1 cellular context compared by ENCODE assay signal in genomic region chr6:138538390-138539031, GRCh38.
TF ChIP-seq lines count a peak whose summit lies in the region.

No MANE protein-coding gene starts in this region.

TF ChIP-seq in HepG2, 621 proteins besides CTCF, POLR2A, EP300 and RAD21 (continued from another document and continues in another):
- TF ChIP-seq ELK4 (CRISPR knock-in tag; IDR thresholded peaks at IDR 0.05; ENCODE audit: borderline replicate concordance), result no peak
- no peak for TF ChIP-seq ZNF850 (CRISPR knock-in tag; conservative IDR thresholded peaks at IDR 0.05)
- peak; percentile 61 for TF ChIP-seq FOXP4 (CRISPR knock-in tag; IDR thresholded peaks at IDR 0.05)
- peak; percentile 9; the same call in 1 of the 2 replicates for TF ChIP-seq SMYD3 (CRISPR knock-in tag; IDR thresholded peaks at IDR 0.05)
- no peak for TF ChIP-seq TBP (CRISPR knock-in tag; IDR thresholded peaks at IDR 0.05)
- no peak for TF ChIP-seq YY1 (IDR thresholded peaks at IDR 0.05; ENCODE audit: insufficient read depth, insufficient replicate concordance, low read depth, low read length)
- TF ChIP-seq ZNF343 (CRISPR knock-in tag; IDR thresholded peaks at IDR 0.05), result no peak
- no peak for TF ChIP-seq SP2 (CRISPR knock-in tag; IDR thresholded peaks at IDR 0.05)
- TF ChIP-seq TCF7L2 (IDR thresholded peaks at IDR 0.05; ENCODE audit: low read depth, low read length), result no peak; the same call in 1 of the 2 replicates
- TF ChIP-seq ZMAT3 (CRISPR knock-in tag; conservative IDR thresholded peaks at IDR 0.05), result no peak
- TF ChIP-seq REST (IDR thresholded peaks at IDR 0.05; ENCODE audit: borderline replicate concordance in 1 of 2, low read depth in 1 of 2, low read length in 2 of 2), result no peak
- TF ChIP-seq ZSCAN20 (CRISPR knock-in tag; IDR thresholded peaks at IDR 0.05; ENCODE audit: borderline replicate concordance), result no peak
- TF ChIP-seq CENPBD1 (CRISPR knock-in tag; IDR thresholded peaks at IDR 0.05; ENCODE audit: borderline replicate concordance, low read depth), result no peak
- TF ChIP-seq NR2F6 (IDR thresholded peaks at IDR 0.05), result peak; percentile 75
- no peak; the same call in 1 of the 2 replicates for TF ChIP-seq NR2F6 (CRISPR knock-in tag; IDR thresholded peaks at IDR 0.05)
- TF ChIP-seq KDM3A (CRISPR knock-in tag; IDR thresholded peaks at IDR 0.05; ENCODE audit: low read depth), result no peak
- no peak for TF ChIP-seq EEA1 (CRISPR knock-in tag; IDR thresholded peaks at IDR 0.05; ENCODE audit: borderline replicate concordance)
- no peak; the same call in 1 of the 2 replicates for TF ChIP-seq ERF (CRISPR knock-in tag; IDR thresholded peaks at IDR 0.05)
- no peak for TF ChIP-seq ZBTB26 (CRISPR knock-in tag; IDR thresholded peaks at IDR 0.05; ENCODE audit: borderline replicate concordance)
- no peak for TF ChIP-seq PATZ1 (CRISPR knock-in tag; IDR thresholded peaks at IDR 0.05)
- TF ChIP-seq ZNF329 (CRISPR knock-in tag; IDR thresholded peaks at IDR 0.05; ENCODE audit: low read depth), result no peak
- TF ChIP-seq CHCHD3 (CRISPR knock-in tag; IDR thresholded peaks at IDR 0.05), result no peak
- peak; percentile 24; the same call in 1 of the 2 replicates for TF ChIP-seq ATF2 (CRISPR knock-in tag; IDR thresholded peaks at IDR 0.05)
- TF ChIP-seq ISX (CRISPR knock-in tag; conservative IDR thresholded peaks at IDR 0.05), result no peak
- TF ChIP-seq ZNF703 (CRISPR knock-in tag; IDR thresholded peaks at IDR 0.05; ENCODE audit: borderline replicate concordance), result no peak
- no peak for TF ChIP-seq SNAPC5 (CRISPR knock-in tag; IDR thresholded peaks at IDR 0.05; ENCODE audit: borderline replicate concordance)
- no peak for TF ChIP-seq ZBTB1 (CRISPR knock-in tag; IDR thresholded peaks at IDR 0.05; ENCODE audit: borderline replicate concordance)
- peak; percentile 26; the same call in 1 of the 2 replicates for TF ChIP-seq KMT2B (CRISPR knock-in tag; IDR thresholded peaks at IDR 0.05)
- TF ChIP-seq ZNF781 (CRISPR knock-in tag; IDR thresholded peaks at IDR 0.05; ENCODE audit: borderline replicate concordance, not compliant biosample characterization), result peak; percentile 85
- TF ChIP-seq KAT2B (IDR thresholded peaks at IDR 0.05; ENCODE audit: borderline replicate concordance, low read depth, low read length), result no peak
- no peak for TF ChIP-seq TERF1 (CRISPR knock-in tag; IDR thresholded peaks at IDR 0.05)
- TF ChIP-seq ZNF652 (CRISPR knock-in tag; IDR thresholded peaks at IDR 0.05; ENCODE audit: borderline replicate concordance, low read depth), result peak; percentile 9; the same call in 1 of the 2 replicates
- TF ChIP-seq SOX13 (IDR thresholded peaks at IDR 0.05), result no peak
- peak in 1 of 2 experiments; percentile 62; a peak in 2 of 4 replicates for TF ChIP-seq SOX13 (CRISPR knock-in tag; conservative IDR thresholded peaks at IDR 0.05 in 1 of 2, IDR thresholded peaks at IDR 0.05 in 1 of 2)
- no peak for TF ChIP-seq PAF1 (CRISPR knock-in tag; IDR thresholded peaks at IDR 0.05)
- TF ChIP-seq NR2F2 (IDR thresholded peaks at IDR 0.05; ENCODE audit: borderline replicate concordance, low read depth), result peak; percentile 58; the same call in 1 of the 2 replicates
- TF ChIP-seq SRF (IDR thresholded peaks at IDR 0.05; ENCODE audit: low read depth, low read length), result no peak
- TF ChIP-seq SYNCRIP (IDR thresholded peaks at IDR 0.05; ENCODE audit: insufficient read depth, low read depth, low read length), result no peak
- TF ChIP-seq MXI1 (IDR thresholded peaks at IDR 0.05; ENCODE audit: borderline replicate concordance, low read depth, low read length), result no peak
- no peak for TF ChIP-seq ZNF558 (CRISPR knock-in tag; IDR thresholded peaks at IDR 0.05; ENCODE audit: borderline replicate concordance)
- TF ChIP-seq SNAPC2 (CRISPR knock-in tag; IDR thresholded peaks at IDR 0.05), result no peak
- no peak for TF ChIP-seq IRX3 (CRISPR knock-in tag; IDR thresholded peaks at IDR 0.05; ENCODE audit: borderline replicate concordance, low read depth)
- TF ChIP-seq JUND (CRISPR knock-in tag; IDR thresholded peaks at IDR 0.05), result no peak
- TF ChIP-seq PITX1 (CRISPR knock-in tag; IDR thresholded peaks at IDR 0.05), result peak; percentile 28; the same call in 1 of the 2 replicates
- no peak for TF ChIP-seq BCL3 (CRISPR knock-in tag; IDR thresholded peaks at IDR 0.05)
